Comparison of ENCODE assay signal across 36 cellular contexts in the genomic region with DNA sequence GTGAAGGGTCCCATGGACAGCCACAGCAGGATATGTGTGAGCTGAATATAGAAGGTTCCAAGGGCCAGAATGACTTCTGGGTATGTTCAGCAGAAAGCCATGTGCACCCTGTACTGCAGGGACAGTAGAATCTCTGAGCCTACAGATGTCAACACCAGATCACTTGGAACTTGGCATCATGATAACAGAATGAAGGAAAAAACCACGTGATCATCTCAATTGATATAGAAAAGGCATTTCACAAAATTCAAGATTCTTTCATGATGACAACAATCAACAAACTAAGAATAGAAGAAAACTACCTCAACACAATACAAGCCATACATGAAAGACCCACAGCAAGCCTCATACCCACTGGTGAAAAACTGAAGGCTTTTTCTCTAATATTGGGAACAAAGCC. TPM values are rescaled to one million over a fixed set of nuclear protein-coding genes. Genes with fewer than 3 reads are reported as not detected.
"Had no signal": no experiment of that assay in that cellular context is flagged by ENCODE, and none has a peak within 500 bp of the region (broad histone marks: within the 10 kb centered on the region; RNA-seq: fewer than 3 reads in every experiment).

No MANE protein-coding gene starts in this region.

- ATAC-seq: naive thymus-derived CD4-positive, alpha-beta T cell; natural killer cell; pancreas; sciatic nerve; stimulated activated effector memory CD8-positive, alpha-beta T cell treated with anti-CD3 and anti-CD28 coated beads, Interleukin-12 subunit alpha, Interleukin-12 subunit beta, amount 100 ng/mL, for 72 hours; stimulated activated naive B cell treated with anti-CD40 and anti-IgM and Interleukin-4, amounts not matched to agents 10 μg/mL and 1 μg/mL and 100 μg/mL, for 72 hours had no signal

- FAIRE-seq: pancreas, urothelium cell line had no signal

- H3K4me3 Mint-ChIP-seq: naive thymus-derived CD4-positive, alpha-beta T cell; natural killer cell; nephron; neural progenitor cell; stimulated activated effector memory CD8-positive, alpha-beta T cell treated with anti-CD3 and anti-CD28 coated beads, Interleukin-12 subunit alpha, Interleukin-12 subunit beta, amount 100 ng/mL, for 72 hours; stimulated activated naive B cell treated with anti-CD40 and anti-IgM and Interleukin-4, amounts not matched to agents 10 μg/mL and 1 μg/mL and 100 μg/mL, for 72 hours; stimulated activated naive CD8-positive, alpha-beta T cell treated with anti-CD3 and anti-CD28 coated beads, Interleukin-15, Interleukin-2, amounts not matched to agents 100 ng/mL and 50 ng/mL, for 24 hours had no signal

- H3K4me2 ChIP-seq: neural progenitor cell, smooth muscle cell had no signal

- H3K4me1 Mint-ChIP-seq: natural killer cell; nephron; neural progenitor cell; stimulated activated effector memory CD8-positive, alpha-beta T cell treated with anti-CD3 and anti-CD28 coated beads, Interleukin-12 subunit alpha, Interleukin-12 subunit beta, amount 100 ng/mL, for 72 hours; stimulated activated naive B cell treated with anti-CD40 and anti-IgM and Interleukin-4, amounts not matched to agents 10 μg/mL and 1 μg/mL and 100 μg/mL, for 72 hours had no signal

- H3K27ac Mint-ChIP-seq: naive thymus-derived CD4-positive, alpha-beta T cell; natural killer cell; nephron; neural progenitor cell; stimulated activated effector memory CD8-positive, alpha-beta T cell treated with anti-CD3 and anti-CD28 coated beads, Interleukin-12 subunit alpha, Interleukin-12 subunit beta, amount 100 ng/mL, for 72 hours; stimulated activated naive B cell treated with anti-CD40 and anti-IgM and Interleukin-4, amounts not matched to agents 10 μg/mL and 1 μg/mL and 100 μg/mL, for 72 hours; stimulated activated naive CD8-positive, alpha-beta T cell treated with anti-CD3 and anti-CD28 coated beads, Interleukin-15, Interleukin-2, amounts not matched to agents 100 ng/mL and 50 ng/mL, for 24 hours had no signal

- H3K27ac ChIP-seq: neural progenitor cell, pancreas, prostate gland, right atrium auricular region, skin epidermis, spleen, stomach, thoracic aorta, thyroid gland, tibial nerve, upper lobe of left lung, vagina had no signal

- H3K4me3 ChIP-seq: neural progenitor cell, pancreas, prostate gland, right atrium auricular region, skin epidermis, smooth muscle cell, spleen, stomach, thoracic aorta, thyroid gland, tibial nerve, upper lobe of left lung, vagina had no signal

- H3K36me3 Mint-ChIP-seq: neural progenitor cell; stimulated activated effector memory CD8-positive, alpha-beta T cell treated with anti-CD3 and anti-CD28 coated beads, Interleukin-12 subunit alpha, Interleukin-12 subunit beta, amount 100 ng/mL, for 72 hours had no signal

- H3K9me3 ChIP-seq: pancreas, prostate gland, thyroid gland, vagina had no signal

- H2AFZ ChIP-seq: neural progenitor cell had no signal

- H3K27me3 ChIP-seq: neural progenitor cell, right atrium auricular region, thyroid gland, tibial nerve, upper lobe of left lung, vagina had no signal

- H3K4me1 ChIP-seq: neural progenitor cell, pancreas, prostate gland, right atrium auricular region, spleen, stomach, thyroid gland, tibial nerve, upper lobe of left lung, vagina had no signal

- H3K36me3 ChIP-seq: neural progenitor cell, pancreas, prostate gland, right atrium auricular region, spleen, stomach, thoracic aorta, thyroid gland, tibial nerve, upper lobe of left lung, vagina had no signal

- H3K9ac ChIP-seq: neural progenitor cell had no signal

- DNase-seq: naive thymus-derived CD4-positive, alpha-beta T cell; natural killer cell; occipital lobe; pancreas; retina; spleen; stimulated activated CD4-positive, alpha-beta T cell treated with anti-CD3 and anti-CD28 coated beads, Interleukin-12 subunit alpha, Interleukin-12 subunit beta, amount 100 ng/mL, for 4 hours; stimulated activated CD4-positive, alpha-beta T cell treated with anti-CD3 and anti-CD28 coated beads, Interleukin-2, amount 100 ng/mL, for 24 hours; stimulated activated CD4-positive, alpha-beta T cell treated with anti-CD3 and anti-CD28 coated beads, Interleukin-2, amount 100 ng/mL, for 48 hours; stimulated activated CD4-positive, alpha-beta T cell treated with anti-CD3 and anti-CD28 coated beads, Interleukin-4, amount 100 ng/mL, for 24 hours; stimulated activated naive B cell treated with anti-CD40 and anti-IgM and Interleukin-4, amounts not matched to agents 10 μg/mL and 1 μg/mL and 100 μg/mL, for 72 hours; stimulated activated naive CD4-positive, alpha-beta T cell treated with Interleukin-2 at 50 U/mL for 16 hours; stomach; thyroid gland; trophoblast cell; upper lobe of left lung had no signal

RNA-seq across cellular contexts. Expression of gene KRTAP12-2, which starts 0.9 kb away (rescaled TPM):
- total RNA-seq: naive thymus-derived CD4-positive, alpha-beta T cell; natural killer cell; occipital lobe; osteoblast; pancreas; prostate gland; pulmonary artery endothelial cell; right atrium auricular region; sciatic nerve; smooth muscle cell; spleen; stomach; subcutaneous adipose tissue; temporal lobe; thoracic aorta; tibial nerve; upper lobe of left lung; ureter; vagina had no signal
- polyA plus RNA-seq: naive thymus-derived CD4-positive, alpha-beta T cell; neural cell; pancreas; smooth muscle cell; spleen; stomach had no signal

RNA-seq across cellular contexts. Expression of gene KRTAP12-3, which starts 9.9 kb away (rescaled TPM):
- total RNA-seq: occipital lobe, osteoblast, pancreas, posterior vena cava, prostate gland, pulmonary artery endothelial cell, right atrium auricular region, sciatic nerve, smooth muscle cell, spleen, stomach, subcutaneous adipose tissue, temporal lobe, thoracic aorta, thyroid gland, tibial nerve, upper lobe of left lung, ureter, vagina had no signal
- polyA plus RNA-seq: naive thymus-derived CD4-positive, alpha-beta T cell; neural cell; pancreas; smooth muscle cell; spleen; stomach had no signal

RNA-seq across cellular contexts. Expression of gene KRTAP12-4, which starts 13.2 kb away (rescaled TPM):
- total RNA-seq: naive thymus-derived CD4-positive, alpha-beta T cell; natural killer cell; occipital lobe; osteoblast; pancreas; posterior vena cava; prostate gland; pulmonary artery endothelial cell; right atrium auricular region; sciatic nerve; smooth muscle cell; spleen; stomach; subcutaneous adipose tissue; temporal lobe; thoracic aorta; thyroid gland; tibial nerve; upper lobe of left lung; ureter; vagina had no signal
- polyA plus RNA-seq: naive thymus-derived CD4-positive, alpha-beta T cell; neural cell; pancreas; smooth muscle cell; spleen; stomach had no signal

RNA-seq across cellular contexts. Expression of gene KRTAP12-1, which starts 14.4 kb away (rescaled TPM):
- total RNA-seq: naive thymus-derived CD4-positive, alpha-beta T cell; natural killer cell; occipital lobe; osteoblast; pancreas; posterior vena cava; prostate gland; pulmonary artery endothelial cell; right atrium auricular region; sciatic nerve; smooth muscle cell; spleen; subcutaneous adipose tissue; temporal lobe; thoracic aorta; tibial nerve; upper lobe of left lung; ureter; vagina had no signal
- polyA plus RNA-seq: naive thymus-derived CD4-positive, alpha-beta T cell; neural cell; pancreas; smooth muscle cell; spleen; stomach had no signal

RNA-seq across cellular contexts. Expression of gene KRTAP10-11, which starts 21.4 kb away (rescaled TPM):
- total RNA-seq: naive thymus-derived CD4-positive, alpha-beta T cell; natural killer cell; occipital lobe; osteoblast; pancreas; posterior vena cava; prostate gland; pulmonary artery endothelial cell; right atrium auricular region; sciatic nerve; smooth muscle cell; spleen; stomach; subcutaneous adipose tissue; temporal lobe; thoracic aorta; thyroid gland; tibial nerve; upper lobe of left lung; ureter; vagina had no signal
- polyA plus RNA-seq: naive thymus-derived CD4-positive, alpha-beta T cell; neural cell; pancreas; smooth muscle cell; spleen; stomach had no signal
